Comparison of ENCODE assay signal across 22 cellular contexts in genomic region chrX:155645180-155645579, GRCh38. TPM values are rescaled to one million over a fixed set of nuclear protein-coding genes. Genes with fewer than 3 reads are reported as not detected.
A peak's percentile ranks its signal among the peaks of the same experiment; 100 is the strongest.
DNase-seq lines count a peak whose midpoint lies in the region; ATAC-seq, FAIRE-seq and TF ChIP-seq lines count a peak whose summit lies in the region.
"Had no signal": no experiment of that assay in that cellular context is flagged by ENCODE, and none has a peak within 500 bp of the region (broad histone marks: within the 10 kb centered on the region; RNA-seq: fewer than 3 reads in every experiment).

No MANE protein-coding gene starts in this region.

- H3K27me3 Mint-ChIP-seq in WTC11 (ENCODE audit: low read depth) (no peaks in the 10 kb centered on the region), osteocyte (ENCODE audit: unreplicated experiment) (no peaks in the 10 kb centered on the region)

- CTCF ChIA-PET in HepG2 (lab: Yijun Ruan, JAX; ENCODE audit: low intra/inter-chr PET ratio, low total read pairs), result no interaction called here
- CTCF ChIA-PET in WTC11 (lab: Charles Lee), result no interaction called here

- no peak for TF ChIP-seq CTCF in HepG2 (CRISPR knock-in tag; IDR thresholded peaks at IDR 0.05)
- TF ChIP-seq CTCF in right lobe of liver (IDR thresholded peaks at IDR 0.05), result no peak
- no peak for TF ChIP-seq CTCF in WTC11 (IDR thresholded peaks at IDR 0.05)
- TF ChIP-seq CTCF in osteocyte (IDR thresholded peaks at IDR 0.05), result no peak

- peaks cover 15% of the 10 kb centered on the region for H3K4me1 Mint-ChIP-seq in WTC11
- peaks cover 4% of the 10 kb centered on the region for H3K4me1 Mint-ChIP-seq in osteocyte (ENCODE audit: unreplicated experiment)

- no peak overlapping the region for H3K4me3 Mint-ChIP-seq in WTC11
- H3K4me3 Mint-ChIP-seq in osteocyte (ENCODE audit: unreplicated experiment), result no peak overlapping the region
- H3K4me3 Mint-ChIP-seq: CD4-positive, alpha-beta memory T cell; HFFc6 had no signal

- intact Hi-C loops in HepG2 (cut with micrococcal nuclease; ENCODE audit: unreplicated experiment) (no loop called here), right lobe of liver (cut with DNase I) (no loop called here)

- no peak for FAIRE-seq in HepG2 (lab: Jason Lieb, UNC)
- FAIRE-seq: H54 had no signal

- H3K79me2 ChIP-seq in HepG2 (ENCODE audit: insufficient read depth, low read length), result no peaks in the 10 kb centered on the region

- no peak overlapping the region for H3K27ac Mint-ChIP-seq in WTC11
- H3K27ac Mint-ChIP-seq in osteocyte (ENCODE audit: unreplicated experiment), result no peak overlapping the region
- H3K27ac Mint-ChIP-seq: CD4-positive, alpha-beta memory T cell; HFFc6 had no signal

- in situ Hi-C loops in HepG2 (cut with HindIII; ENCODE audit: extremely low pct_ligation_motif_present, low pct_unique_long_range_greater_than_20kb), result no loop called here

- H2AFZ ChIP-seq in HepG2 (ENCODE audit: low read length), result no peak overlapping the region
- H2AFZ ChIP-seq: PC-9 had no signal

- TF ChIP-seq EP300 in HepG2 (IDR thresholded peaks at IDR 0.05; ENCODE audit: low read depth in 2 of 2, low read length in 2 of 2), result no peak
- no peak for TF ChIP-seq EP300 in HepG2 (CRISPR knock-in tag; IDR thresholded peaks at IDR 0.05; ENCODE audit: borderline replicate concordance)

- H3K4me1 ChIP-seq in HepG2 (ENCODE audit: insufficient read depth, low read length) (no peaks in the 10 kb centered on the region), right lobe of liver (no peaks in the 10 kb centered on the region)
- H3K4me1 ChIP-seq: BLaER1 treated with 17β-estradiol and CSF1 and Interleukin-3, amounts not matched to agents 10 nM and 100 nM had no signal

- no peak overlapping the region for H3K4me2 ChIP-seq in HepG2 (ENCODE audit: low read depth, low read length)
- H3K4me2 ChIP-seq: BLaER1 treated with 17β-estradiol and CSF1 and Interleukin-3, amounts not matched to agents 10 nM and 100 nM; KMS-11; PC-9 had no signal

- H3K27me3 ChIP-seq in HepG2 (ENCODE audit: control insufficient read depth in 1 of 2, insufficient read depth in 2 of 2, low read length in 2 of 2) (no peaks in the 10 kb centered on the region), right lobe of liver (no peaks in the 10 kb centered on the region)

- no peaks in the 10 kb centered on the region for H4K20me1 ChIP-seq in HepG2 (ENCODE audit: insufficient read depth, low read length)
- H4K20me1 ChIP-seq: BLaER1 treated with 17β-estradiol and CSF1 and Interleukin-3, amounts not matched to agents 10 nM and 100 nM had no signal

- POLR2A ChIA-PET in HepG2 (lab: Yijun Ruan, JAX), result no interaction called here
- POLR2A ChIA-PET in WTC11 (lab: Charles Lee), result no interaction called here

- peak; percentile 11 for DNase-seq in DMS53 (lab: John Stamatoyannopoulos, UW)
- no peak for DNase-seq in DMS53 treated with DMSO at 0.1 percent for 48 hours (lab: John Stamatoyannopoulos, UW; ENCODE audit: unreplicated experiment)
- no peak for DNase-seq in HepG2 (ENCODE audit: low spot score)
- DNase-seq in right lobe of liver, result no peak
- no peak for DNase-seq in WTC11 (ENCODE audit: low spot score)
- DNase-seq in osteocyte (ENCODE audit: extremely low spot score, unreplicated experiment), result no peak
- no peak for DNase-seq in effector CD4-positive, alpha-beta T cell
- DNase-seq: CD4-positive, alpha-beta memory T cell; GF-D8; HFFc6; NCI-H1694; NCI-H2081; NCI-H446; PC-9; SHP77 treated with DMSO at 0.1 percent for 48 hours had no signal

- H3K9ac ChIP-seq in HepG2 (ENCODE audit: insufficient read depth, low read depth, low read length), result no peak overlapping the region
- H3K9ac ChIP-seq: BLaER1 treated with 17β-estradiol and CSF1 and Interleukin-3, amounts not matched to agents 10 nM and 100 nM; KMS-11 had no signal

- H3K36me3 Mint-ChIP-seq in WTC11, result no peaks in the 10 kb centered on the region
- H3K36me3 Mint-ChIP-seq in osteocyte (ENCODE audit: unreplicated experiment), result no peaks in the 10 kb centered on the region

- H3K9me3 Mint-ChIP-seq in WTC11, result 0 out of 2 replicates have a peak, but pooled peaks cover 8% of the 10 kb centered on the region
- peaks cover 30% of the 10 kb centered on the region for H3K9me3 Mint-ChIP-seq in osteocyte (ENCODE audit: unreplicated experiment)

- H3K9me3 ChIP-seq in HepG2 (ENCODE audit: low read length) (no peaks in the 10 kb centered on the region), right lobe of liver (no peaks in the 10 kb centered on the region)

- BruUV-seq in HepG2 (replicated peaks; lab: Mats Ljungman, UMichigan), result no TSS peak

- H3K36me3 ChIP-seq in HepG2 (replicated peaks in 1 of 2; ENCODE audit: control insufficient read depth in 1 of 2, insufficient read depth in 2 of 2, low read length in 2 of 2), result no peaks in the 10 kb centered on the region
- no peaks in the 10 kb centered on the region for H3K36me3 ChIP-seq in right lobe of liver
- H3K36me3 ChIP-seq: BLaER1 treated with 17β-estradiol and CSF1 and Interleukin-3, amounts not matched to agents 10 nM and 100 nM had no signal

- 83% methylated on average over 1 of the region's 2 CpGs for WGBS in HepG2 (ENCODE audit: low lambda C conversion rate)
- WGBS in right lobe of liver (ENCODE audit: insufficient coverage, low coverage, low lambda C conversion rate, missing lambda C conversion rate), result 57% methylated on average over 2 of the region's 2 CpGs

- peak; percentile 36; the same call in 1 of the 3 replicates for ATAC-seq in HepG2
- no peak for ATAC-seq in right lobe of liver
- peak; percentile 55 for ATAC-seq in WTC11
- no peak for ATAC-seq in GM21529 (IDR thresholded peaks at IDR 0.05; ENCODE audit: unreplicated experiment)

- no peak for TF ChIP-seq RAD21 in HepG2 (CRISPR knock-in tag; IDR thresholded peaks at IDR 0.05)

- TF ChIP-seq POLR2A in HepG2 (IDR thresholded peaks at IDR 0.05; ENCODE audit: insufficient read depth in 1 of 2, low read depth in 2 of 2, low read length in 2 of 2) (no peak), right lobe of liver (IDR thresholded peaks at IDR 0.05) (no peak)

- H3K27ac ChIP-seq in HepG2 (ENCODE audit: extremely low read length, insufficient read depth, low read length) (no peak overlapping the region), right lobe of liver (no peak overlapping the region)
- H3K27ac ChIP-seq: 22Rv1; BLaER1 treated with 17β-estradiol and CSF1 and Interleukin-3, amounts not matched to agents 10 nM and 100 nM; KMS-11; PC-9; RWPE1; SK-N-MC had no signal

- H3K4me3 ChIP-seq in HepG2 (replicated peaks in 1 of 3; ENCODE audit: insufficient read depth in 1 of 3, low read depth in 2 of 3, low read length in 3 of 3) (no peak overlapping the region), right lobe of liver (no peak overlapping the region)
- H3K4me3 ChIP-seq: BLaER1 treated with 17β-estradiol and CSF1 and Interleukin-3, amounts not matched to agents 10 nM and 100 nM; PC-9; SK-N-MC had no signal

RNA-seq across cellular contexts. Expression of gene TMLHE, which starts 32.4 kb away (rescaled TPM):
- 12.5 and 16.8 TPM in 2 replicates for total RNA-seq in HepG2 (2016; rRNA removed; fragmentation: Illumina TruSeq; extraction: Trizol)
- total RNA-seq in HepG2 (2016; cell fraction: cytosol; rRNA removed; fragmentation: Illumina TruSeq; extraction: Trizol; ENCODE audit: low read depth), result 14.5 and 16.1 TPM in 2 replicates
- total RNA-seq in HepG2 (2016; cell fraction: insoluble cytoplasmic fraction; rRNA removed; fragmentation: Illumina TruSeq; extraction: Trizol), result 13.2 and 18.3 TPM in 2 replicates
- total RNA-seq in HepG2 (2016; cell fraction: membrane; rRNA removed; fragmentation: Illumina TruSeq; extraction: Trizol), result 9.3 and 9.9 TPM in 2 replicates
- total RNA-seq in HepG2 (2016; cell fraction: nucleus; rRNA removed; fragmentation: Illumina TruSeq; extraction: Trizol), result 14.9 and 15.0 TPM in 2 replicates
- polyA plus RNA-seq in HepG2 (2011; rRNA removed), result 11.5 and 14.2 TPM in 2 replicates
- polyA plus RNA-seq in HepG2 (2011; cell fraction: cytosol; rRNA removed), result 7.9 and 10.2 TPM in 2 replicates
- 9.3 and 10.0 TPM in 2 replicates for polyA plus RNA-seq in HepG2 (2011; cell fraction: nucleus; rRNA removed)
- polyA plus RNA-seq in HepG2 (2012), result 8.5 and 12.1 TPM in 2 replicates
- 4.8 and 4.9 TPM in 2 replicates for polyA plus RNA-seq in HepG2 (2016; cell fraction: cytosol; fragmentation: Illumina TruSeq; extraction: Trizol; ENCODE audit: low read depth)
- 15.9 and 17.2 TPM in 2 replicates for polyA plus RNA-seq in HepG2 (2016; cell fraction: insoluble cytoplasmic fraction; fragmentation: Illumina TruSeq; extraction: Trizol; ENCODE audit: low read depth)
- 5.2 and 6.0 TPM in 2 replicates for polyA plus RNA-seq in HepG2 (2016; cell fraction: membrane; fragmentation: Illumina TruSeq; extraction: Trizol; ENCODE audit: low read depth)
- polyA plus RNA-seq in HepG2 (2016; cell fraction: nucleus; fragmentation: Illumina TruSeq; extraction: Trizol; ENCODE audit: insufficient read depth, low read depth), result 6.0 and 8.3 TPM in 2 replicates
- 61.9 and 102 TPM in 2 replicates for polyA minus RNA-seq in HepG2 (2011; rRNA and poly(A)+ RNA removed; ENCODE audit: low replicate concordance)
- polyA minus RNA-seq in HepG2 (2011; cell fraction: cytosol; rRNA and poly(A)+ RNA removed), result 12.1 and 14.8 TPM in 2 replicates
- 42.2 and 61.5 TPM in 2 replicates for polyA minus RNA-seq in HepG2 (2011; cell fraction: nucleus; rRNA and poly(A)+ RNA removed)
- 10 to 100 TPM in 5 of 6 experiments, 1 to 10 TPM in 1; 9.9 to 15.6 (median 13.3) TPM for total RNA-seq in right lobe of liver
- 10.8 to 13.8 TPM (median 11.2 TPM) in 3 replicates for total RNA-seq in WTC11 (2021)
- total RNA-seq in osteocyte, result 17.1 and 20.8 TPM in 2 replicates

RNA-seq across cellular contexts. Expression of gene SPRY3, which starts 32.8 kb away (rescaled TPM):
- total RNA-seq in HepG2 (2016; rRNA removed; fragmentation: Illumina TruSeq; extraction: Trizol) (0.07 and 0.09 TPM in 2 replicates), right lobe of liver (under 1 TPM; 0.37 to 0.70 (median 0.52) TPM), WTC11 (2021) (2.6 to 3.6 TPM (median 3.3 TPM) in 3 replicates), osteocyte (0.91 and 0.97 TPM in 2 replicates)
- total RNA-seq in HepG2 (2016; cell fraction: cytosol; rRNA removed; fragmentation: Illumina TruSeq; extraction: Trizol; ENCODE audit: low read depth), result not detected in 2 replicates
- 0.09 TPM in 2 replicates for total RNA-seq in HepG2 (2016; cell fraction: insoluble cytoplasmic fraction; rRNA removed; fragmentation: Illumina TruSeq; extraction: Trizol)
- total RNA-seq in HepG2 (2016; cell fraction: membrane; rRNA removed; fragmentation: Illumina TruSeq; extraction: Trizol), result 0.03 and 0.06 TPM in 2 replicates
- 0.25 and 0.40 TPM in 2 replicates for total RNA-seq in HepG2 (2016; cell fraction: nucleus; rRNA removed; fragmentation: Illumina TruSeq; extraction: Trizol)
- 0.12 and 0.13 TPM in 2 replicates for polyA plus RNA-seq in HepG2 (2011; rRNA removed)
- 0.04 TPM in 2 replicates for polyA plus RNA-seq in HepG2 (2011; cell fraction: cytosol; rRNA removed)
- 0.21 and 0.28 TPM in 2 replicates for polyA plus RNA-seq in HepG2 (2011; cell fraction: nucleus; rRNA removed)
- 0.05 and 0.07 TPM in 2 replicates for polyA plus RNA-seq in HepG2 (2012)
- not detected in 2 replicates for polyA plus RNA-seq in HepG2 (2016; cell fraction: cytosol; fragmentation: Illumina TruSeq; extraction: Trizol; ENCODE audit: low read depth)
- polyA plus RNA-seq in HepG2 (2016; cell fraction: insoluble cytoplasmic fraction; fragmentation: Illumina TruSeq; extraction: Trizol; ENCODE audit: low read depth), result 0.07 and 0.08 TPM in 2 replicates
- 0.03 TPM in 1 of 2 replicates, not detected in the other for polyA plus RNA-seq in HepG2 (2016; cell fraction: membrane; fragmentation: Illumina TruSeq; extraction: Trizol; ENCODE audit: low read depth)
- polyA plus RNA-seq in HepG2 (2016; cell fraction: nucleus; fragmentation: Illumina TruSeq; extraction: Trizol; ENCODE audit: insufficient read depth, low read depth), result 0.27 and 0.43 TPM in 2 replicates
- polyA minus RNA-seq in HepG2 (2011; rRNA and poly(A)+ RNA removed; ENCODE audit: low replicate concordance), result 0.24 and 1.0 TPM in 2 replicates
- 0.09 and 0.10 TPM in 2 replicates for polyA minus RNA-seq in HepG2 (2011; cell fraction: cytosol; rRNA and poly(A)+ RNA removed)
- 0.64 and 0.87 TPM in 2 replicates for polyA minus RNA-seq in HepG2 (2011; cell fraction: nucleus; rRNA and poly(A)+ RNA removed)

Comparison
In these comparisons a context has a peak if more than half of its experiments do, and no peak if none do; other contexts are left out.
1. ATAC-seq: peak in HepG2 (single experiment) and WTC11 (single experiment); none in right lobe of liver (0 of 4) and GM21529 (single experiment).